25 cellular contexts compared by ENCODE assay signal in the genomic region with DNA sequence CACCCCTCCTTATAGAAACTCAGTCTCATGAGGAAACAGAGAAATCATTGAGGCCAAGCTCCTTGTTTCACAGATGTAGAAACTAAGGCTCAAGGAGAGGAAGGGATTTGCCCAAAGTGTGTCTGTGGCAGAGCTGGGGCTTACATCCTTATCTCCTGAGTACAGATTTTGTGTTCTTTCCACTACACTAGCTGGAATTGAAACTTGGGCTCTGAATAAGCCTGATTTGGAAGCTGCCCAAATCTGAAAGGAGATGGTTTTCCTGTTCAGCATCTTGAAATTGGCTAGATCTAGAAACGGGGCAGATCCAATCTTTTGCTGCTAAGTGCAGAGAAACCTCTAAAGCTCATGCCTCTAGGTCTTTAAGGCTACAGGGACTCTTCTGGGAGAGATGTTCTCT. TPM values are rescaled to one million over a fixed set of nuclear protein-coding genes. Genes with fewer than 3 reads are reported as not detected.
DNase-seq lines count a peak whose midpoint lies in the region; ATAC-seq and TF ChIP-seq lines count a peak whose summit lies in the region.
"Had no signal": no experiment of that assay in that cellular context is flagged by ENCODE, and none has a peak within 500 bp of the region (broad histone marks: within the 10 kb centered on the region; RNA-seq: fewer than 3 reads in every experiment).

No MANE protein-coding gene starts in this region.

- peaks cover 5% of the 10 kb centered on the region for H3K4me1 Mint-ChIP-seq in mesothelial cell of epicardium

- DNase-seq in HCEC 1CT (peak; percentile 2), amniotic epithelial cell (ENCODE audit: low read depth) (peak; percentile 55), left ventricle myocardium superior (no peak), mesothelial cell of epicardium (ENCODE audit: low spot score in 2 of 2, unreplicated experiment in 2 of 2) (no peak)
- DNase-seq: ACHN; activated CD4-positive, alpha-beta memory T cell treated with anti-CD3 and anti-CD28 coated beads, Interleukin-2, amount 10 ng/mL, durations not matched to agents 7 days and 5 days; activated CD4-positive, CD25-positive, alpha-beta regulatory T cell treated with anti-CD3 and anti-CD28 coated beads, Interleukin-2, amount 50 U/mL, for 72 hours; C1 segment of cervical spinal cord; colonic mucosa; NCI-H2081; SHP77 treated with DMSO at 0.1 percent for 48 hours had no signal

- H3K27ac Mint-ChIP-seq in mesothelial cell of epicardium: no peak overlapping the region
- H3K27ac Mint-ChIP-seq: activated CD4-positive, alpha-beta memory T cell treated with anti-CD3 and anti-CD28 coated beads, Interleukin-2, amount 10 ng/mL, durations not matched to agents 7 days and 5 days; stimulated activated effector memory CD8-positive, alpha-beta T cell treated with anti-CD3 and anti-CD28 coated beads, Interleukin-12 subunit alpha, Interleukin-12 subunit beta, amount 100 ng/mL, for 72 hours had no signal

- intact Hi-C loops in left ventricle myocardium superior (cut with micrococcal nuclease): loop anchor here (10.0 kb wide), 1 partner anchor 411 kb away; the partner anchor contains the start of gene EDA

- H3K9me3 ChIP-seq in BLaER1: no peaks in the 10 kb centered on the region
- H3K9me3 ChIP-seq: colonic mucosa, esophagus muscularis mucosa, neutrophil, suprapubic skin had no signal

- H3K4me1 ChIP-seq in BLaER1: peaks cover 15% of the 10 kb centered on the region
- H3K4me1 ChIP-seq: colonic mucosa, suprapubic skin had no signal

- peak; percentile 51 for ATAC-seq in left ventricle myocardium superior
- ATAC-seq in GM19023 (IDR thresholded peaks at IDR 0.05; ENCODE audit: unreplicated experiment): no peak
- ATAC-seq in GM21528 (IDR thresholded peaks at IDR 0.05; ENCODE audit: low FRiP score, unreplicated experiment): no peak
- ATAC-seq in HG02642 (IDR thresholded peaks at IDR 0.05; ENCODE audit: poor library complexity, unreplicated experiment): no peak
- ATAC-seq: stimulated activated effector memory CD8-positive, alpha-beta T cell treated with anti-CD3 and anti-CD28 coated beads, Interleukin-12 subunit alpha, Interleukin-12 subunit beta, amount 100 ng/mL, for 72 hours had no signal

- H3K9ac ChIP-seq in BLaER1: no peak overlapping the region

- no peaks in the 10 kb centered on the region; the same call in 1 of the 2 replicates for H4K20me1 ChIP-seq in BLaER1

- H3K36me3 Mint-ChIP-seq in mesothelial cell of epicardium: no peaks in the 10 kb centered on the region
- H3K36me3 Mint-ChIP-seq: stimulated activated effector memory CD8-positive, alpha-beta T cell treated with anti-CD3 and anti-CD28 coated beads, Interleukin-12 subunit alpha, Interleukin-12 subunit beta, amount 100 ng/mL, for 72 hours had no signal

- H3K27me3 Mint-ChIP-seq in mesothelial cell of epicardium (ENCODE audit: low read depth): no peaks in the 10 kb centered on the region
- H3K27me3 Mint-ChIP-seq: activated CD4-positive, alpha-beta memory T cell treated with anti-CD3 and anti-CD28 coated beads, Interleukin-2, amount 10 ng/mL, durations not matched to agents 7 days and 5 days had no signal

- TF ChIP-seq CTCF in mesothelial cell of epicardium (IDR thresholded peaks at IDR 0.05; ENCODE audit: unreplicated experiment): no peak

- peaks cover 16% of the 10 kb centered on the region for H3K9me3 Mint-ChIP-seq in mesothelial cell of epicardium
- H3K9me3 Mint-ChIP-seq: activated CD4-positive, alpha-beta memory T cell treated with anti-CD3 and anti-CD28 coated beads, Interleukin-2, amount 10 ng/mL, durations not matched to agents 7 days and 5 days; stimulated activated effector memory CD8-positive, alpha-beta T cell treated with anti-CD3 and anti-CD28 coated beads, Interleukin-12 subunit alpha, Interleukin-12 subunit beta, amount 100 ng/mL, for 72 hours had no signal

- H3K4me2 ChIP-seq in BLaER1: peak overlapping the region; percentile 23
- H3K4me2 ChIP-seq: smooth muscle cell had no signal

- H3K4me3 Mint-ChIP-seq in mesothelial cell of epicardium: no peak overlapping the region
- H3K4me3 Mint-ChIP-seq: activated CD4-positive, alpha-beta memory T cell treated with anti-CD3 and anti-CD28 coated beads, Interleukin-2, amount 10 ng/mL, durations not matched to agents 7 days and 5 days; stimulated activated effector memory CD8-positive, alpha-beta T cell treated with anti-CD3 and anti-CD28 coated beads, Interleukin-12 subunit alpha, Interleukin-12 subunit beta, amount 100 ng/mL, for 72 hours had no signal

- no peak overlapping the region for H3K27ac ChIP-seq in BLaER1
- H3K27ac ChIP-seq: colonic mucosa, esophagus muscularis mucosa, neutrophil, suprapubic skin had no signal

- no peaks in the 10 kb centered on the region for H3K36me3 ChIP-seq in BLaER1
- H3K36me3 ChIP-seq: colonic mucosa, esophagus muscularis mucosa, neutrophil, suprapubic skin had no signal

- H3K27me3 ChIP-seq in BLaER1: peaks cover 89% of the 10 kb centered on the region
- H3K27me3 ChIP-seq: colonic mucosa, esophagus muscularis mucosa, neutrophil, suprapubic skin had no signal

- no peak overlapping the region for H3K4me3 ChIP-seq in BLaER1
- H3K4me3 ChIP-seq: colonic mucosa, esophagus muscularis mucosa, smooth muscle cell, suprapubic skin had no signal

RNA-seq across cellular contexts. Expression of gene AWAT2, which starts 24.3 kb away (rescaled TPM):
- not detected for total RNA-seq in left ventricle myocardium superior
- total RNA-seq in mesothelial cell of epicardium: not detected in 3 replicates
- total RNA-seq: activated CD4-positive, alpha-beta memory T cell treated with anti-CD3 and anti-CD28 coated beads, Interleukin-2, amount 10 ng/mL, durations not matched to agents 7 days and 5 days; colonic mucosa; esophagus muscularis mucosa; glomerular endothelial cell; kidney epithelial cell; smooth muscle cell; ureter had no signal

RNA-seq across cellular contexts. Expression of gene OTUD6A, which starts 36.8 kb away (rescaled TPM):
- total RNA-seq in left ventricle myocardium superior (not detected), mesothelial cell of epicardium (not detected in 3 replicates)
- total RNA-seq: activated CD4-positive, alpha-beta memory T cell treated with anti-CD3 and anti-CD28 coated beads, Interleukin-2, amount 10 ng/mL, durations not matched to agents 7 days and 5 days; colonic mucosa; esophagus muscularis mucosa; glomerular endothelial cell; kidney epithelial cell; lung microvascular endothelial cell; MCF 10A; smooth muscle cell; suprapubic skin; ureter had no signal

Comparison
In these comparisons a context has a peak if more than half of its experiments do, and no peak if none do; other contexts are left out.
1. DNase-seq: peak in HCEC 1CT (single experiment) and amniotic epithelial cell (single experiment); none in left ventricle myocardium superior (single experiment) and mesothelial cell of epicardium (0 of 2).